ENCODE assay signal across 8 cellular contexts in genomic region chr2:10042301-10043161, GRCh38. TPM values are rescaled to one million over a fixed set of nuclear protein-coding genes. Genes with fewer than 3 reads are reported as not detected.
DNase-seq lines count a peak whose midpoint lies in the region; ATAC-seq and TF ChIP-seq lines count a peak whose summit lies in the region.

No MANE protein-coding gene starts in this region.

- H3K9me3 ChIP-seq in SK-N-MC (ENCODE audit: low read depth, low read length) = no peaks in the 10 kb centered on the region
- H3K9me3 ChIP-seq in sigmoid colon = no peaks in the 10 kb centered on the region

- DNase-seq in GM20000 (ENCODE audit: low spot score) (peak; percentile 50), SK-N-MC (ENCODE audit: low read depth, low spot score) (no peak), cerebellar cortex (ENCODE audit: low spot score) (peak; percentile 68), iPS-NIHi11 (ENCODE audit: low spot score) (peak; percentile 70), sigmoid colon (peak; percentile 96)

- H3K27me3 ChIP-seq in sigmoid colon = no peaks in the 10 kb centered on the region

- no peak overlapping the region for H3K9ac ChIP-seq in SK-N-MC (ENCODE audit: insufficient read length)

- TF ChIP-seq EP300 in sigmoid colon (IDR thresholded peaks at IDR 0.05) = peak in 1 of 4 donors; percentile 5

- H3K36me3 ChIP-seq in SK-N-MC (ENCODE audit: insufficient read depth, low read length) (no peaks in the 10 kb centered on the region; the same call in 1 of the 2 replicates), sigmoid colon (peaks cover 0 to 18% (median 4%) of the 10 kb centered on the region in 4 donors)

- peak in 1 of 2 donors; percentile 11 for TF ChIP-seq POLR2A in sigmoid colon (IDR thresholded peaks at IDR 0.05)

- TF ChIP-seq CTCF in GM20000 (IDR thresholded peaks at IDR 0.05; ENCODE audit: extremely low read depth, missing control alignments) = no peak
- TF ChIP-seq CTCF in sigmoid colon (IDR thresholded peaks at IDR 0.05) = peak in 1 of 4 experiments; percentile 17

- H3K27ac ChIP-seq in SK-N-MC = no peak overlapping the region
- H3K27ac ChIP-seq in sigmoid colon = peak overlapping the region; percentile 93 to 97 (median 95)

- 33 to 68% methylated on average over 54 of the region's 54 CpGs for WGBS in sigmoid colon, 2 donors

- peaks cover 0 to 87% (median 81%) of the 10 kb centered on the region in 4 donors for H3K4me1 ChIP-seq in sigmoid colon

- H3K4me3 ChIP-seq in SK-N-MC (peak overlapping the region; percentile 33), sigmoid colon (peak overlapping the region; percentile 51 to 58 (median 52))

- no peak for ATAC-seq in HG02981 (IDR thresholded peaks at IDR 0.05; ENCODE audit: unreplicated experiment)
- ATAC-seq in HG03025 (IDR thresholded peaks at IDR 0.05; ENCODE audit: low FRiP score, unreplicated experiment) = no peak
- no peak for ATAC-seq in HG03175 (IDR thresholded peaks at IDR 0.05; ENCODE audit: unreplicated experiment)

- intact Hi-C loops in sigmoid colon (cut with DNase I) = loop anchor here (2.0 to 10.0 kb wide), 3 partner anchors 34 to 485 kb away; partner anchors contain the start of genes ADAM17 and YWHAQ

RNA-seq across cellular contexts. Expression of gene KLF11, which starts 0.8 kb away (rescaled TPM):
- 10 to 100 TPM; 18.5 to 41.3 (median 29.7) TPM for total RNA-seq in sigmoid colon
- polyA plus RNA-seq in sigmoid colon = 1 to 10 TPM; 3.9 to 7.2 (median 5.8) TPM

RNA-seq across cellular contexts. Expression of gene CYS1, which starts 37.7 kb away (rescaled TPM):
- 10 to 100 TPM in 2 of 4 donors, 1 to 10 TPM in 2; 7.5 to 24.6 (median 9.6) TPM for total RNA-seq in sigmoid colon
- 1 to 10 TPM in 1 of 3 donors, under 1 TPM in 2; 0.46 to 1.8 (median 0.83) TPM for polyA plus RNA-seq in sigmoid colon
